Comparison of ENCODE assay signal across 8 cellular contexts in genomic region chr20:34955232-34956040, GRCh38. TPM values are rescaled to one million over a fixed set of nuclear protein-coding genes. Genes with fewer than 3 reads are reported as not detected.
A peak's percentile ranks its signal among the peaks of the same experiment; 100 is the strongest.
DNase-seq lines count a peak whose midpoint lies in the region; ATAC-seq and TF ChIP-seq lines count a peak whose summit lies in the region.

GSS (minus strand) TSS chr20:34955806; CDS start chr20:34951852, 3,954 bp downstream.
MYH7B (plus strand) TSS chr20:34955868; CDS start chr20:34978006, 22,138 bp downstream.

- H3K79me2 ChIP-seq in Loucy (ENCODE audit: insufficient read depth, low read length), result peaks cover 9% of the 10 kb centered on the region

- H3K27me3 ChIP-seq in H7 (ENCODE audit: control insufficient read depth, insufficient read depth, low read length) (no peaks in the 10 kb centered on the region), Loucy (ENCODE audit: insufficient read depth, low read length, poor library complexity, severe bottlenecking) (no peaks in the 10 kb centered on the region), RWPE2 (ENCODE audit: insufficient read depth, poor library complexity, severe bottlenecking) (no peaks in the 10 kb centered on the region)

- ATAC-seq in RWPE2 (ENCODE audit: low read depth), result peak; percentile 96
- ATAC-seq in stimulated activated naive CD8-positive, alpha-beta T cell treated with anti-CD3 and anti-CD28 coated beads, Interleukin-15, Interleukin-2, amounts not matched to agents 100 U/mL and 50 U/mL, for 24 hours, result peak; percentile 96

- H3K4me2 ChIP-seq in Loucy (ENCODE audit: low read depth, low read length, poor library complexity, severe bottlenecking), result peak within 1 kb of the TSS; percentile 97

- no peaks in the 10 kb centered on the region for H3K9me3 ChIP-seq in Loucy (ENCODE audit: insufficient read depth, low read depth, low read length)
- H3K9me3 ChIP-seq in RWPE2 (ENCODE audit: severe bottlenecking), result no peaks in the 10 kb centered on the region

- H3F3A ChIP-seq in Loucy (ENCODE audit: low read depth), result no peaks in the 10 kb centered on the region

- no peaks in the 10 kb centered on the region for H3K9me2 ChIP-seq in Loucy (replicated peaks; ENCODE audit: low read depth, low read length)

- peak within 1 kb of the TSS; percentile 60 for H3K27ac ChIP-seq in RWPE2 (ENCODE audit: poor library complexity, severe bottlenecking)

- DNase-seq in G401 (ENCODE audit: low spot score), result peak; percentile 94
- DNase-seq in H7, result peak; percentile 98
- peak; percentile 100 for DNase-seq in RWPE2 (ENCODE audit: low spot score)
- peak; percentile 99 for DNase-seq in activated effector memory CD4-positive, alpha-beta T cell treated with anti-CD3 and anti-CD28 coated beads, Interleukin-2, amount 50 U/mL, for 16 hours
- DNase-seq in fibroblast of the aortic adventitia (ENCODE audit: low read depth), result peak; percentile 95
- peak; percentile 99 for DNase-seq in stimulated activated naive CD8-positive, alpha-beta T cell treated with anti-CD3 and anti-CD28 coated beads, Interleukin-15, Interleukin-2, amounts not matched to agents 100 U/mL and 50 U/mL, for 24 hours

- H3K4me1 Mint-ChIP-seq in nephron, result peaks cover 37% of the 10 kb centered on the region

- H3K36me3 ChIP-seq in H7 (replicated peaks; ENCODE audit: control insufficient read depth, insufficient read depth, low read length) (no peaks in the 10 kb centered on the region), Loucy (ENCODE audit: insufficient read depth, low read length) (no peaks in the 10 kb centered on the region), RWPE2 (ENCODE audit: low read depth) (peaks cover 25% of the 10 kb centered on the region)

- no peaks in the 10 kb centered on the region for H3K9me3 Mint-ChIP-seq in nephron

- H3K4me3 ChIP-seq in H7 (ENCODE audit: insufficient read depth, low read depth, low read length), result peak within 1 kb of the TSS; percentile 77
- peak within 1 kb of the TSS; percentile 80 for H3K4me3 ChIP-seq in Loucy (ENCODE audit: low read length, poor library complexity, severe bottlenecking)
- peak within 1 kb of the TSS; percentile 47 for H3K4me3 ChIP-seq in RWPE2 (ENCODE audit: severe bottlenecking)
- H3K4me3 ChIP-seq in fibroblast of the aortic adventitia (ENCODE audit: low read depth, low read length), result peak within 1 kb of the TSS; percentile 87

- H3K9ac ChIP-seq in Loucy (ENCODE audit: low read depth, low read length, poor library complexity, severe bottlenecking), result peak within 1 kb of the TSS; percentile 91

- in situ Hi-C loops in G401 (cut with HindIII; ENCODE audit: low sequenced_read_pairs), result no loop called here

- peak; percentile 55 for TF ChIP-seq CTCF in Loucy (conservative IDR thresholded peaks at IDR 0.05; ENCODE audit: low read length)
- peak; percentile 99 for TF ChIP-seq CTCF in RWPE2 (IDR thresholded peaks at IDR 0.05; ENCODE audit: poor library complexity, severe bottlenecking)
- peak; percentile 58 for TF ChIP-seq CTCF in fibroblast of the aortic adventitia (IDR thresholded peaks at IDR 0.05; ENCODE audit: insufficient read depth, low read length)
- peak in 1 of 3 experiments; percentile 37 for TF ChIP-seq CTCF in nephron (IDR thresholded peaks at IDR 0.05; ENCODE audit: unreplicated experiment in 3 of 3)

- H3K4me3 Mint-ChIP-seq in nephron, result peak within 1 kb of the TSS; percentile 94 to 97 (median 96)

- H4K20me1 ChIP-seq in Loucy (ENCODE audit: insufficient read depth, low read length, poor library complexity, severe bottlenecking), result no peaks in the 10 kb centered on the region

- H2AFZ ChIP-seq in Loucy (ENCODE audit: low read length), result peak within 1 kb of the TSS; percentile 95

- H3K4me1 ChIP-seq in Loucy (ENCODE audit: insufficient read depth, low read length, poor library complexity, severe bottlenecking) (peaks cover 12% of the 10 kb centered on the region), RWPE2 (ENCODE audit: insufficient read depth, poor library complexity, severe bottlenecking) (peaks cover 28% of the 10 kb centered on the region)

- H3K27me3 Mint-ChIP-seq in nephron (ENCODE audit: low read depth), result no peaks in the 10 kb centered on the region

- peak within 1 kb of the TSS; percentile 98 to 100 (median 99) for H3K27ac Mint-ChIP-seq in nephron

- H3K36me3 Mint-ChIP-seq in nephron (ENCODE audit: low read depth), result no peaks in the 10 kb centered on the region

RNA-seq across cellular contexts. Expression of gene GSS, which starts in this region (rescaled TPM):
- total RNA-seq in G401 (2014; rRNA removed; shearing (Covaris generic)), result 104 and 112 TPM in 2 replicates
- total RNA-seq in H7 (2014; rRNA removed; shearing (Covaris generic)), result 72.2 and 75.2 TPM in 2 replicates
- 47.8 and 57.8 TPM in 2 replicates for total RNA-seq in fibroblast of the aortic adventitia (ENCODE audit: low replicate concordance)

RNA-seq across cellular contexts. Expression of gene MYH7B, which starts in this region (rescaled TPM):
- 0.06 and 0.24 TPM in 2 replicates for total RNA-seq in G401 (2014; rRNA removed; shearing (Covaris generic))
- total RNA-seq in H7 (2014; rRNA removed; shearing (Covaris generic)), result 0.10 and 0.18 TPM in 2 replicates
- total RNA-seq in fibroblast of the aortic adventitia (ENCODE audit: low replicate concordance), result 0.25 TPM in 1 of 2 replicates, not detected in the other

Comparison
In these comparisons a context has a peak if more than half of its experiments do, and no peak if none do; other contexts are left out.
1. Peak in every context shown above with its lines: DNase-seq, ATAC-seq, H3K4me3 ChIP-seq and H3K27ac ChIP-seq.